27 cellular contexts compared by ENCODE assay signal in genomic region chr7:155292680-155293226, GRCh38.
"Had no signal": no experiment of that assay in that cellular context is flagged by ENCODE, and none has a peak within 500 bp of the region (broad histone marks: within the 10 kb centered on the region; RNA-seq: fewer than 3 reads in every experiment).

No MANE protein-coding gene starts in this region.

- ATAC-seq: body of pancreas; effector memory CD8-positive, alpha-beta T cell; gastroesophageal sphincter; left colon; natural killer cell; psoas muscle; stimulated activated effector memory CD8-positive, alpha-beta T cell treated with anti-CD3 and anti-CD28 coated beads, Interleukin-12 subunit alpha, Interleukin-12 subunit beta, amount 100 ng/mL, for 72 hours; upper lobe of right lung had no signal

- H3K27ac ChIP-seq: body of pancreas, colonic mucosa, gastroesophageal sphincter, hepatocyte, parathyroid adenoma, psoas muscle, sigmoid colon, suprapubic skin, tibial artery, upper lobe of right lung, VCaP had no signal

- H3K4me3 Mint-ChIP-seq: activated CD4-positive, alpha-beta memory T cell treated with anti-CD3 and anti-CD28 coated beads for 36 hours; activated CD4-positive, alpha-beta T cell treated with anti-CD3 and anti-CD28 coated beads, Interleukin-2, amount 10 ng/mL, durations not matched to agents 24 days and 14 days; activated naive CD8-positive, alpha-beta T cell; effector memory CD8-positive, alpha-beta T cell; memory B cell; natural killer cell; stimulated activated effector memory CD8-positive, alpha-beta T cell treated with anti-CD3 and anti-CD28 coated beads, Interleukin-12 subunit alpha, Interleukin-12 subunit beta, amount 100 ng/mL, for 72 hours; T-helper 2 cell treated with Interferon-gamma antibody and Interleukin-4, amounts not matched to agents 5 μg/mL and 100 μg/mL, for 36 hours had no signal

- H3K27me3 ChIP-seq: body of pancreas, colonic mucosa, gastroesophageal sphincter, hepatocyte, sigmoid colon, suprapubic skin, tibial artery, upper lobe of right lung had no signal

- H3K36me3 Mint-ChIP-seq: activated CD4-positive, alpha-beta memory T cell treated with anti-CD3 and anti-CD28 coated beads for 36 hours; activated naive CD8-positive, alpha-beta T cell; natural killer cell had no signal

- H3K27me3 Mint-ChIP-seq: activated CD4-positive, alpha-beta memory T cell treated with anti-CD3 and anti-CD28 coated beads for 36 hours; activated CD4-positive, alpha-beta T cell treated with anti-CD3 and anti-CD28 coated beads, Interleukin-2, amount 10 ng/mL, durations not matched to agents 24 days and 14 days; activated naive CD8-positive, alpha-beta T cell had no signal

- H3K9me3 Mint-ChIP-seq: activated CD4-positive, alpha-beta memory T cell treated with anti-CD3 and anti-CD28 coated beads for 36 hours; activated CD4-positive, alpha-beta T cell treated with anti-CD3 and anti-CD28 coated beads, Interleukin-2, amount 10 ng/mL, durations not matched to agents 24 days and 14 days; effector memory CD8-positive, alpha-beta T cell; memory B cell; natural killer cell; stimulated activated effector memory CD8-positive, alpha-beta T cell treated with anti-CD3 and anti-CD28 coated beads, Interleukin-12 subunit alpha, Interleukin-12 subunit beta, amount 100 ng/mL, for 72 hours had no signal

- DNase-seq: activated CD4-positive, alpha-beta memory T cell treated with anti-CD3 and anti-CD28 coated beads for 36 hours; activated CD4-positive, alpha-beta T cell treated with anti-CD3 and anti-CD28 coated beads, Interleukin-2, amount 10 ng/mL, durations not matched to agents 24 days and 14 days; activated effector memory CD4-positive, alpha-beta T cell treated with Interleukin-2 at 50 U/mL for 16 hours; activated naive CD4-positive, alpha-beta T cell treated with Interleukin-2 at 50 U/mL for 16 hours; anterior cingulate cortex; body of pancreas; colonic mucosa; effector memory CD8-positive, alpha-beta T cell; kidney; left colon; natural killer cell; psoas muscle; sigmoid colon; small intestine; stimulated activated CD4-positive, alpha-beta T cell treated with anti-CD3 and anti-CD28 coated beads, Interleukin-4, amount 100 ng/mL, for 24 hours; T-helper 1 cell; tibial artery; upper lobe of right lung had no signal

- H3K27ac Mint-ChIP-seq: activated CD4-positive, alpha-beta memory T cell treated with anti-CD3 and anti-CD28 coated beads for 36 hours; activated CD4-positive, alpha-beta T cell treated with anti-CD3 and anti-CD28 coated beads, Interleukin-2, amount 10 ng/mL, durations not matched to agents 24 days and 14 days; activated naive CD8-positive, alpha-beta T cell; effector memory CD8-positive, alpha-beta T cell; memory B cell; natural killer cell; stimulated activated effector memory CD8-positive, alpha-beta T cell treated with anti-CD3 and anti-CD28 coated beads, Interleukin-12 subunit alpha, Interleukin-12 subunit beta, amount 100 ng/mL, for 72 hours; T-helper 2 cell treated with Interferon-gamma antibody and Interleukin-4, amounts not matched to agents 5 μg/mL and 100 μg/mL, for 36 hours had no signal

- H3K4me3 ChIP-seq: body of pancreas, colonic mucosa, gastroesophageal sphincter, hepatocyte, psoas muscle, sigmoid colon, suprapubic skin, tibial artery, upper lobe of right lung had no signal
